8 cellular contexts compared by ENCODE assay signal in genomic region chr12:112979281-112979680, GRCh38. TPM values are rescaled to one million over a fixed set of nuclear protein-coding genes. Genes with fewer than 3 reads are reported as not detected.
DNase-seq lines count a peak whose midpoint lies in the region; ATAC-seq lines count a peak whose summit lies in the region.

No MANE protein-coding gene starts in this region.

- peak overlapping the region; percentile 99 for H3K4me3 ChIP-seq in CD8-positive, alpha-beta memory T cell (ENCODE audit: low read length)
- peak overlapping the region; percentile 23 for H3K4me3 ChIP-seq in urinary bladder (ENCODE audit: low read depth, low read length)

- POLR2A ChIA-PET in CD8-positive, alpha-beta memory T cell (lab: Charles Lee) = interaction anchor here (0.5 to 2.8 kb wide), 3 partner anchors 42 to 238 kb away, joined by 3 to 24 read pairs (median 21); partner anchors contain the start of genes OAS1 and OAS3

- peaks cover 41% of the 10 kb centered on the region for H3K4me1 ChIP-seq in CD8-positive, alpha-beta memory T cell (ENCODE audit: insufficient read depth, low read length)
- H3K4me1 ChIP-seq in urinary bladder (ENCODE audit: insufficient read depth) = no peaks in the 10 kb centered on the region

- H3K36me3 ChIP-seq in CD8-positive, alpha-beta memory T cell (ENCODE audit: insufficient read depth, low read length) = no peaks in the 10 kb centered on the region
- H3K36me3 ChIP-seq in urinary bladder (ENCODE audit: insufficient read depth) = no peaks in the 10 kb centered on the region

- CTCF ChIA-PET in CD8-positive, alpha-beta memory T cell (lab: Charles Lee) = interaction anchor here (0.7 to 2.7 kb wide), 6 partner anchors 13 to 174 kb away, joined by 3 to 37 read pairs (median 6); partner anchors contain the start of gene OAS3

- H3K4me3 Mint-ChIP-seq in CD8-positive, alpha-beta memory T cell = peak overlapping the region; percentile 99 to 100 (median 100)
- H3K4me3 Mint-ChIP-seq in activated T-helper 2 cell treated with anti-CD3 and anti-CD28 coated beads, Interferon-gamma antibody, Interleukin-2, Interleukin-4, amounts not matched to agents 10 μg/mL and 5 μg/mL and 100 μg/mL, durations not matched to agents 14 hours and 24 hours and 36 hours (ENCODE audit: low read depth) = peak overlapping the region; percentile 91

- H3K27ac Mint-ChIP-seq in CD8-positive, alpha-beta memory T cell = peak overlapping the region; percentile 96 to 99 (median 98)
- peak overlapping the region; percentile 96 for H3K27ac Mint-ChIP-seq in activated T-helper 2 cell treated with anti-CD3 and anti-CD28 coated beads, Interferon-gamma antibody, Interleukin-2, Interleukin-4, amounts not matched to agents 10 μg/mL and 5 μg/mL and 100 μg/mL, durations not matched to agents 14 hours and 24 hours and 36 hours

- H3K27me3 ChIP-seq in CD8-positive, alpha-beta memory T cell (ENCODE audit: insufficient read depth, low read length, poor library complexity, severe bottlenecking) = no peaks in the 10 kb centered on the region

- peaks cover 0 to 7% (median 0%) of the 10 kb centered on the region in 5 donors for H3K9me3 Mint-ChIP-seq in CD8-positive, alpha-beta memory T cell
- peaks cover 31% of the 10 kb centered on the region for H3K9me3 Mint-ChIP-seq in activated T-helper 2 cell treated with anti-CD3 and anti-CD28 coated beads, Interferon-gamma antibody, Interleukin-2, Interleukin-4, amounts not matched to agents 10 μg/mL and 5 μg/mL and 100 μg/mL, durations not matched to agents 14 hours and 24 hours and 36 hours

- peaks cover 49 to 73% (median 60%) of the 10 kb centered on the region in 3 donors for H3K4me1 Mint-ChIP-seq in CD8-positive, alpha-beta memory T cell
- peaks cover 37% of the 10 kb centered on the region for H3K4me1 Mint-ChIP-seq in activated T-helper 2 cell treated with anti-CD3 and anti-CD28 coated beads, Interferon-gamma antibody, Interleukin-2, Interleukin-4, amounts not matched to agents 10 μg/mL and 5 μg/mL and 100 μg/mL, durations not matched to agents 14 hours and 24 hours and 36 hours (ENCODE audit: low read depth)

- intact Hi-C loops in activated T-helper 2 cell treated with anti-CD3 and anti-CD28 coated beads, Interferon-gamma antibody, Interleukin-2, Interleukin-4, amounts not matched to agents 10 μg/mL and 5 μg/mL and 100 μg/mL, durations not matched to agents 14 hours and 24 hours and 36 hours (cut with micrococcal nuclease) = loop anchor here (1.0 to 2.0 kb wide), 3 partner anchors 9 to 70 kb away; no protein-coding TSS in a partner anchor

- WGBS in urinary bladder = 58% methylated on average over 4 of the region's 4 CpGs

- DNase-seq in CD8-positive, alpha-beta memory T cell = peak in 2 of 5 donors; percentile 29 to 59
- DNase-seq in activated T-helper 2 cell treated with anti-CD3 and anti-CD28 coated beads, Interferon-gamma antibody, Interleukin-2, Interleukin-4, amounts not matched to agents 10 μg/mL and 5 μg/mL and 100 μg/mL, durations not matched to agents 14 hours and 24 hours and 36 hours (ENCODE audit: low spot score) = peak; percentile 40
- DNase-seq in medulla oblongata (ENCODE audit: extremely low spot score) = peak; percentile 33
- no peak for DNase-seq in GM19238 (ENCODE audit: insufficient read length, low spot score)
- no peak for DNase-seq in NOMO-1 treated with DMSO at 0.1 percent for 48 hours (lab: John Stamatoyannopoulos, UW; ENCODE audit: unreplicated experiment)
- no peak for DNase-seq in cerebellum (ENCODE audit: low spot score)

- no peaks in the 10 kb centered on the region for H3K9me3 ChIP-seq in CD8-positive, alpha-beta memory T cell (ENCODE audit: low read length)

- no peaks in the 10 kb centered on the region for H3K27me3 Mint-ChIP-seq in CD8-positive, alpha-beta memory T cell
- H3K27me3 Mint-ChIP-seq in activated T-helper 2 cell treated with anti-CD3 and anti-CD28 coated beads, Interferon-gamma antibody, Interleukin-2, Interleukin-4, amounts not matched to agents 10 μg/mL and 5 μg/mL and 100 μg/mL, durations not matched to agents 14 hours and 24 hours and 36 hours (ENCODE audit: low read depth) = no peaks in the 10 kb centered on the region

- ATAC-seq in HG03045 (IDR thresholded peaks at IDR 0.05; ENCODE audit: unreplicated experiment) = peak; percentile 24

- peak overlapping the region; percentile 84 for H3K27ac ChIP-seq in CD8-positive, alpha-beta memory T cell (ENCODE audit: low read depth, low read length)
- H3K27ac ChIP-seq in urinary bladder (ENCODE audit: low read depth) = peak overlapping the region; percentile 84

- H3K36me3 Mint-ChIP-seq in CD8-positive, alpha-beta memory T cell = peaks cover 10 to 36% (median 10%) of the 10 kb centered on the region in 3 donors
- H3K36me3 Mint-ChIP-seq in activated T-helper 2 cell treated with anti-CD3 and anti-CD28 coated beads, Interferon-gamma antibody, Interleukin-2, Interleukin-4, amounts not matched to agents 10 μg/mL and 5 μg/mL and 100 μg/mL, durations not matched to agents 14 hours and 24 hours and 36 hours (ENCODE audit: low read depth) = peaks cover 50% of the 10 kb centered on the region

RNA-seq across cellular contexts. Expression of gene OAS2, which starts 1.0 kb away (rescaled TPM):
- 10 to 100 TPM; 40.1 to 46.6 TPM for total RNA-seq in CD8-positive, alpha-beta memory T cell
- 50.9 TPM for polyA plus RNA-seq in CD8-positive, alpha-beta memory T cell
- 86.4 and 88.3 TPM in 2 replicates for total RNA-seq in activated T-helper 2 cell treated with anti-CD3 and anti-CD28 coated beads, Interferon-gamma antibody, Interleukin-2, Interleukin-4, amounts not matched to agents 10 μg/mL and 5 μg/mL and 100 μg/mL, durations not matched to agents 14 hours and 24 hours and 36 hours
- 14.0 TPM for total RNA-seq in urinary bladder
- 7.3 TPM for polyA plus RNA-seq in urinary bladder
- 3.4 TPM for total RNA-seq in cerebellum

RNA-seq across cellular contexts. Expression of gene OAS3, which starts 41.0 kb away (rescaled TPM):
- 10 to 100 TPM; 11.2 to 12.5 TPM for total RNA-seq in CD8-positive, alpha-beta memory T cell
- polyA plus RNA-seq in CD8-positive, alpha-beta memory T cell = 22.0 TPM
- total RNA-seq in activated T-helper 2 cell treated with anti-CD3 and anti-CD28 coated beads, Interferon-gamma antibody, Interleukin-2, Interleukin-4, amounts not matched to agents 10 μg/mL and 5 μg/mL and 100 μg/mL, durations not matched to agents 14 hours and 24 hours and 36 hours = 27.2 and 29.6 TPM in 2 replicates
- total RNA-seq in urinary bladder = 11.3 TPM
- 9.6 TPM for polyA plus RNA-seq in urinary bladder
- 5.4 TPM for total RNA-seq in cerebellum

Comparison
In these comparisons a context has a peak if more than half of its experiments do, and no peak if none do; other contexts are left out.
1. DNase-seq: peak in activated T-helper 2 cell treated with anti-CD3 and anti-CD28 coated beads, Interferon-gamma antibody, Interleukin-2, Interleukin-4, amounts not matched to agents 10 μg/mL and 5 μg/mL and 100 μg/mL, durations not matched to agents 14 hours and 24 hours and 36 hours (single experiment) and medulla oblongata (single experiment); none in GM19238 (single experiment), NOMO-1 treated with DMSO at 0.1 percent for 48 hours (single experiment) and cerebellum (single experiment).